11 cellular contexts compared by ENCODE assay signal in genomic region chr9:81529556-81530193, GRCh38.
DNase-seq lines count a peak whose midpoint lies in the region; ATAC-seq and TF ChIP-seq lines count a peak whose summit lies in the region.
"Had no signal": no experiment of that assay in that cellular context is flagged by ENCODE, and none has a peak within 500 bp of the region (broad histone marks: within the 10 kb centered on the region; RNA-seq: fewer than 3 reads in every experiment).

No MANE protein-coding gene starts in this region.

- no peaks in the 10 kb centered on the region for H3K27me3 Mint-ChIP-seq in endothelial cell (ENCODE audit: unreplicated experiment)

- DNase-seq in AG09309 (ENCODE audit: low read depth) (peak; percentile 16), LHCN-M2 (ENCODE audit: low read depth) (peak; percentile 26), cardiac fibroblast (ENCODE audit: low read depth in 2 of 2) (peak; percentile 56 to 76), left colon (no peak), endothelial cell (ENCODE audit: low spot score) (no peak), HuH-7 (ENCODE audit: low spot score) (no peak)
- DNase-seq: CD4-positive, alpha-beta T cell; Kasumi-1; kidney glomerular epithelial cell had no signal

- H3K4me3 ChIP-seq in AG09309 (ENCODE audit: control insufficient read depth, low read depth, low read length) (no peak overlapping the region), cardiac fibroblast (replicated peaks in 1 of 2; ENCODE audit: low read depth in 2 of 2, low read length in 2 of 2) (no peak overlapping the region)

- peaks cover 8% of the 10 kb centered on the region for H3K4me1 Mint-ChIP-seq in endothelial cell (ENCODE audit: unreplicated experiment)

- no peak overlapping the region for H3K4me3 Mint-ChIP-seq in endothelial cell (ENCODE audit: unreplicated experiment)
- H3K4me3 Mint-ChIP-seq: CD4-positive, alpha-beta T cell had no signal

- H3K27ac Mint-ChIP-seq in endothelial cell (ENCODE audit: unreplicated experiment): no peak overlapping the region
- H3K27ac Mint-ChIP-seq: CD4-positive, alpha-beta T cell had no signal

- H3K9me3 Mint-ChIP-seq in endothelial cell (ENCODE audit: unreplicated experiment): no peaks in the 10 kb centered on the region
- H3K9me3 Mint-ChIP-seq: CD4-positive, alpha-beta T cell had no signal

- ATAC-seq in left colon (peak; percentile 68), GM21515 (IDR thresholded peaks at IDR 0.05; ENCODE audit: unreplicated experiment) (no peak), HG02610 (IDR thresholded peaks at IDR 0.05; ENCODE audit: unreplicated experiment) (no peak)

- TF ChIP-seq CTCF in AG09309 (IDR thresholded peaks at IDR 0.05; ENCODE audit: control insufficient read depth, insufficient read depth, low read depth, low read length, missing control alignments) (no peak), cardiac fibroblast (IDR thresholded peaks at IDR 0.05; ENCODE audit: low read depth, low read length) (no peak), endothelial cell (IDR thresholded peaks at IDR 0.05; ENCODE audit: unreplicated experiment) (no peak)

- H3K36me3 Mint-ChIP-seq in endothelial cell (ENCODE audit: low read depth, unreplicated experiment): no peaks in the 10 kb centered on the region

- intact Hi-C loops in left colon (cut with DNase I, micrococcal nuclease): loop anchor here in 1 of 2 donors (10.0 kb wide), 1 partner anchor 155 kb away; the partner anchor contains the start of gene TLE1

Comparison
In these comparisons a context has a peak if more than half of its experiments do, and no peak if none do; other contexts are left out.
1. DNase-seq: peak in AG09309 (single experiment), LHCN-M2 (single experiment) and cardiac fibroblast (2 of 2); none in left colon (0 of 2), endothelial cell (single experiment) and HuH-7 (single experiment).